Comparison of ENCODE assay signal across 16 cellular contexts in genomic region chr20:57559658-57560553, GRCh38. TPM values are rescaled to one million over a fixed set of nuclear protein-coding genes. Genes with fewer than 3 reads are reported as not detected.
DNase-seq lines count a peak whose midpoint lies in the region; ATAC-seq, FAIRE-seq and TF ChIP-seq lines count a peak whose summit lies in the region.
"Had no signal": no experiment of that assay in that cellular context is flagged by ENCODE, and none has a peak within 500 bp of the region (broad histone marks: within the 10 kb centered on the region; RNA-seq: fewer than 3 reads in every experiment).

No MANE protein-coding gene starts in this region.

- intact Hi-C loops in colonic mucosa (cut with DNase I): no loop called here
- intact Hi-C loops in right lobe of liver (cut with DNase I): no loop called here

- no peak for DNase-seq in HTR-8/SVneo (ENCODE audit: insufficient read length, low spot score)
- peak; percentile 62 for DNase-seq in colonic mucosa
- no peak for DNase-seq in right lobe of liver
- DNase-seq in T-helper 1 cell: no peak
- DNase-seq in AG08396 (ENCODE audit: low spot score): no peak
- DNase-seq in dermis blood vessel endothelial cell: no peak
- DNase-seq: HCEC 1CT, NCI-H1092 treated with DMSO at 0.1 percent for 48 hours, NCI-H2171, NCI-H526 treated with DMSO at 0.1 percent for 48 hours had no signal

- TF ChIP-seq POLR2A in right lobe of liver (IDR thresholded peaks at IDR 0.05): no peak

- H3K4me3 ChIP-seq in colonic mucosa: no peak overlapping the region
- H3K4me3 ChIP-seq in right lobe of liver: no peak overlapping the region
- peak overlapping the region in 1 of 5 donors; percentile 31 for H3K4me3 ChIP-seq in subcutaneous abdominal adipose tissue (ENCODE audit: low read depth in 1 of 5, low read length in 5 of 5)
- H3K4me3 ChIP-seq: SK-N-MC had no signal

- 47% methylated on average over 4 of the region's 8 CpGs for WGBS in right lobe of liver (ENCODE audit: insufficient coverage, low coverage, low lambda C conversion rate, missing lambda C conversion rate)

- ATAC-seq in right lobe of liver (no peak), HG02870 (IDR thresholded peaks at IDR 0.05; ENCODE audit: unreplicated experiment) (no peak)

- H3K27ac ChIP-seq in colonic mucosa (peak overlapping the region; percentile 81), right lobe of liver (peak overlapping the region; percentile 67 to 98 (median 96)), subcutaneous abdominal adipose tissue (ENCODE audit: low read depth, low read length) (peak overlapping the region; percentile 79)
- H3K27ac ChIP-seq: SK-N-MC had no signal

- peaks cover 3% of the 10 kb centered on the region for H3K27me3 ChIP-seq in colonic mucosa
- no peaks in the 10 kb centered on the region for H3K27me3 ChIP-seq in right lobe of liver
- peaks cover 0 to 3% (median 0%) of the 10 kb centered on the region in 5 donors for H3K27me3 ChIP-seq in subcutaneous abdominal adipose tissue (ENCODE audit: control insufficient read depth in 5 of 5, insufficient read depth in 4 of 5, low read length in 5 of 5)

- TF ChIP-seq CTCF in colonic mucosa (IDR thresholded peaks at IDR 0.05): no peak
- TF ChIP-seq CTCF in right lobe of liver (IDR thresholded peaks at IDR 0.05): no peak

- H3K36me3 ChIP-seq in colonic mucosa: no peaks in the 10 kb centered on the region
- H3K36me3 ChIP-seq in right lobe of liver: peaks cover 0 to 40% (median 21%) of the 10 kb centered on the region in 4 donors
- H3K36me3 ChIP-seq in subcutaneous abdominal adipose tissue (ENCODE audit: control insufficient read depth in 5 of 5, insufficient read depth in 5 of 5, low read length in 5 of 5): peaks cover 0 to 22% (median 17%) of the 10 kb centered on the region in 5 donors

- H3K9ac ChIP-seq in colonic mucosa (ENCODE audit: low read depth in 2 of 2, low read length in 2 of 2): peak overlapping the region in 1 of 2 donors; percentile 62
- H3K9ac ChIP-seq in subcutaneous abdominal adipose tissue (ENCODE audit: low read length in 5 of 5): no peak overlapping the region

- FAIRE-seq in HTR-8/SVneo (lab: Jason Lieb, UNC): peak; percentile 65
- FAIRE-seq: G401.6, RCC 7860 had no signal

- H3K9me3 ChIP-seq in colonic mucosa (no peaks in the 10 kb centered on the region), right lobe of liver (no peaks in the 10 kb centered on the region), subcutaneous abdominal adipose tissue (ENCODE audit: control insufficient read depth in 5 of 5, low read length in 5 of 5) (no peaks in the 10 kb centered on the region)

- H3K4me1 ChIP-seq in colonic mucosa (no peaks in the 10 kb centered on the region), right lobe of liver (peaks cover 0 to 51% (median 24%) of the 10 kb centered on the region in 4 donors), subcutaneous abdominal adipose tissue (ENCODE audit: control insufficient read depth in 5 of 5, insufficient read depth in 5 of 5, low read length in 5 of 5) (peaks cover 8 to 65% (median 58%) of the 10 kb centered on the region in 5 donors)

RNA-seq across cellular contexts. Expression of gene PCK1, which starts 1.0 kb away (rescaled TPM):
- 100 to 1,000 TPM; 272 TPM for total RNA-seq in colonic mucosa
- 1,000 to 10,000 TPM in 2 of 6 experiments, 100 to 1,000 TPM in 4; 187 to 1,757 (median 778) TPM for total RNA-seq in right lobe of liver
- total RNA-seq in dermis blood vessel endothelial cell: not detected in 2 replicates

RNA-seq across cellular contexts. Expression of gene CTCFL, which starts 35.0 kb away (rescaled TPM):
- total RNA-seq in colonic mucosa: under 1 TPM in 1 of 2 donors, not detected in 1; 0.47 TPM
- total RNA-seq in right lobe of liver: under 1 TPM in 4 of 6 experiments, not detected in 2; 0.09 to 0.50 (median 0.33) TPM
- total RNA-seq in dermis blood vessel endothelial cell: not detected in 2 replicates
- total RNA-seq: Right ventricle myocardium superior had no signal

Comparison
In these comparisons a context has a peak if more than half of its experiments do, and no peak if none do; other contexts are left out.
1. RNA of gene PCK1, which starts 1.0 kb away (total RNA-seq): 187 to 1,757 TPM in right lobe of liver and 272 TPM in colonic mucosa; not detected in dermis blood vessel endothelial cell; every median in the first group is over 100 times any median in the second.
2. Peak in every context shown above with its lines, with median percentiles within 50 percentile points of each other: H3K27ac ChIP-seq.